1 cellular context compared by ENCODE assay signal in the genomic region with DNA sequence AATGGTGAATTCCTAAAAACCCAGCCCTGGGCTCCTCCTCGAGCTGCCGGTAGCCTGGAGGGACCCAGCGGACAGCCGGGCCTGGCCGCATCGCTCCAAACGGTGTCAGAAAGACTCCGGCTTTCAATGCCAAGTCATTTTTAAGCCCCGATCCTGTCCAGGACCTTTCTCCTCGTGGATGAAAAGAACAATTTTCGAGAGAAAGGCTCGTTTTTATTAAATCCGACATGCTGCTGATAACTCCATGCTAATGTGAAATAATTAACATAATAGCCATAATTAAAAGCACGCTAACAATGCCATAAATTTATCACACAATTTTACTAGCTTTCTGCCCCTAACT.
TF ChIP-seq lines count a peak whose summit lies in the region.

No MANE protein-coding gene starts in this region.

TF ChIP-seq in A549, 52 proteins besides CTCF, POLR2A, EP300 and RAD21:
- no peak for TF ChIP-seq FOXS1 (CRISPR knock-in tag; IDR thresholded peaks at IDR 0.05)
- no peak for TF ChIP-seq JUNB (IDR thresholded peaks at IDR 0.05)
- no peak for TF ChIP-seq CBX8 (IDR thresholded peaks at IDR 0.05)
- TF ChIP-seq FOSL2 (IDR thresholded peaks at IDR 0.05) = no peak
- TF ChIP-seq FOSL2 (CRISPR knock-in tag; IDR thresholded peaks at IDR 0.05) = no peak
- no peak for TF ChIP-seq MAFK (IDR thresholded peaks at IDR 0.05; ENCODE audit: partially characterized antibody)
- no peak for TF ChIP-seq ESRRA (IDR thresholded peaks at IDR 0.05; ENCODE audit: borderline replicate concordance, low read length)
- TF ChIP-seq ZFP36 (IDR thresholded peaks at IDR 0.05; ENCODE audit: borderline replicate concordance, partially characterized antibody) = no peak
- no peak for TF ChIP-seq PHF8 (IDR thresholded peaks at IDR 0.05; ENCODE audit: borderline replicate concordance, low read depth)
- no peak for TF ChIP-seq SREBF2 (IDR thresholded peaks at IDR 0.05)
- TF ChIP-seq, protein P1, sequence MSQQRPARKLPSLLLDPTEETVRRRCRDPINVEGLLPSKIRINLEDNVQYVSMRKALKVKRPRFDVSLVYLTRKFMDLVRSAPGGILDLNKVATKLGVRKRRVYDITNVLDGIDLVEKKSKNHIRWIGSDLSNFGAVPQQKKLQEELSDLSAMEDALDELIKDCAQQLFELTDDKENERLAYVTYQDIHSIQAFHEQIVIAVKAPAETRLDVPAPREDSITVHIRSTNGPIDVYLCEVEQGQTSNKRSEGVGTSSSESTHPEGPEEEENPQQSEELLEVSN (IDR thresholded peaks at IDR 0.05; ENCODE audit: borderline replicate concordance, low read depth) = no peak
- no peak for TF ChIP-seq KDM1A (IDR thresholded peaks at IDR 0.05; ENCODE audit: low read depth)
- no peak for TF ChIP-seq FOSB (CRISPR knock-in tag; IDR thresholded peaks at IDR 0.05)
- no peak for TF ChIP-seq ZSCAN20 (CRISPR knock-in tag; IDR thresholded peaks at IDR 0.05)
- TF ChIP-seq, protein P2, sequence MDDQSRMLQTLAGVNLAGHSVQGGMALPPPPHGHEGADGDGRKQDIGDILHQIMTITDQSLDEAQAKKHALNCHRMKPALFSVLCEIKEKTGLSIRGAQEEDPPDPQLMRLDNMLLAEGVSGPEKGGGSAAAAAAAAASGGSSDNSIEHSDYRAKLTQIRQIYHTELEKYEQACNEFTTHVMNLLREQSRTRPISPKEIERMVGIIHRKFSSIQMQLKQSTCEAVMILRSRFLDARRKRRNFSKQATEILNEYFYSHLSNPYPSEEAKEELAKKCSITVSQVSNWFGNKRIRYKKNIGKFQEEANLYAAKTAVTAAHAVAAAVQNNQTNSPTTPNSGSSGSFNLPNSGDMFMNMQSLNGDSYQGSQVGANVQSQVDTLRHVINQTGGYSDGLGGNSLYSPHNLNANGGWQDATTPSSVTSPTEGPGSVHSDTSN (IDR thresholded peaks at IDR 0.05) = no peak
- TF ChIP-seq, protein P3, sequence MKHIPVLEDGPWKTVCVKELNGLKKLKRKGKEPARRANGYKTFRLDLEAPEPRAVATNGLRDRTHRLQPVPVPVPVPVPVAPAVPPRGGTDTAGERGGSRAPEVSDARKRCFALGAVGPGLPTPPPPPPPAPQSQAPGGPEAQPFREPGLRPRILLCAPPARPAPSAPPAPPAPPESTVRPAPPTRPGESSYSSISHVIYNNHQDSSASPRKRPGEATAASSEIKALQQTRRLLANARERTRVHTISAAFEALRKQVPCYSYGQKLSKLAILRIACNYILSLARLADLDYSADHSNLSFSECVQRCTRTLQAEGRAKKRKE (CRISPR knock-in tag; IDR thresholded peaks at IDR 0.05; ENCODE audit: low read depth) = no peak
- TF ChIP-seq, protein P4, sequence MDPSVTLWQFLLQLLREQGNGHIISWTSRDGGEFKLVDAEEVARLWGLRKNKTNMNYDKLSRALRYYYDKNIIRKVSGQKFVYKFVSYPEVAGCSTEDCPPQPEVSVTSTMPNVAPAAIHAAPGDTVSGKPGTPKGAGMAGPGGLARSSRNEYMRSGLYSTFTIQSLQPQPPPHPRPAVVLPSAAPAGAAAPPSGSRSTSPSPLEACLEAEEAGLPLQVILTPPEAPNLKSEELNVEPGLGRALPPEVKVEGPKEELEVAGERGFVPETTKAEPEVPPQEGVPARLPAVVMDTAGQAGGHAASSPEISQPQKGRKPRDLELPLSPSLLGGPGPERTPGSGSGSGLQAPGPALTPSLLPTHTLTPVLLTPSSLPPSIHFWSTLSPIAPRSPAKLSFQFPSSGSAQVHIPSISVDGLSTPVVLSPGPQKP (IDR thresholded peaks at IDR 0.05; ENCODE audit: low read depth, low read length) = no peak
- TF ChIP-seq TFCP2L1 (CRISPR knock-in tag; IDR thresholded peaks at IDR 0.05) = no peak
- TF ChIP-seq SMC3 (IDR thresholded peaks at IDR 0.05) = no peak
- TF ChIP-seq RFX5 (IDR thresholded peaks at IDR 0.05) = no peak
- no peak for TF ChIP-seq GATA3 (IDR thresholded peaks at IDR 0.05; ENCODE audit: borderline replicate concordance)
